ENCODE assay signal across 29 cellular contexts in the genomic region with DNA sequence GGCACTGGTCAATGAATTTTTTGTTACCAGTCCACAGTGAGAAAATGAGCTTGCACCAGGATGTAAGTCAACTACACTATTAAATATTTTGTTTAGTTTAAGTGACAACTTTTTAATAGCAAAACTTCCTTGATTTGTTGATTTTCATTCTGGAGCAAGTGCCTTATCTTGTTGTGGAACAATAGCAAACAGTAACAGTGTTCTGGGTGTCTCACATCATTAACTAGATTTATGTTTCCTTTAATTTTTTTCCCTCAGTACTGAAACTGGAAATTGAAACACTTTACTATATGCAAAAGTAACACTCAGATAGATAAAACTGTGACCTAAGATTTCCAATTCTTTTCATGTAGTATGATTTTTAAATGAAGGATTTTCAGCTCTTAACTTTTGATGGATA.
"Had no signal": no experiment of that assay in that cellular context is flagged by ENCODE, and none has a peak within 500 bp of the region (broad histone marks: within the 10 kb centered on the region; RNA-seq: fewer than 3 reads in every experiment).

No MANE protein-coding gene starts in this region.

- H2AFZ ChIP-seq: neural progenitor cell had no signal

- H3K9ac ChIP-seq: neural progenitor cell had no signal

- H3K4me1 ChIP-seq: left ventricle myocardium inferior, testis, thyroid gland had no signal

- H3K9me3 Mint-ChIP-seq: naive B cell, natural killer cell, nephron progenitor cell, neural progenitor cell had no signal

- H3K36me3 ChIP-seq: neural progenitor cell, ovary, stomach, thyroid gland, transverse colon, upper lobe of left lung, vagina had no signal

- H3K9me3 ChIP-seq: left ventricle myocardium inferior, neutrophil, ovary, stomach, testis, thyroid gland, transverse colon, upper lobe of left lung, vagina had no signal

- H3K36me3 Mint-ChIP-seq: natural killer cell had no signal

- H3K4me3 ChIP-seq: left ventricle myocardium inferior, lung, neural progenitor cell, ovary, skin epidermis, stomach, testis, thyroid gland, transverse colon, upper lobe of left lung, vagina had no signal

- DNase-seq: islet precursor cell; left ventricle myocardium inferior; mesendoderm; naive B cell; natural killer cell; nephron progenitor cell; occipital lobe; ovary; retina; right cardiac atrium; stimulated activated CD4-positive, alpha-beta T cell treated with anti-CD3 and anti-CD28 coated beads, Interleukin-12 subunit alpha, Interleukin-12 subunit beta, amount 100 ng/mL, for 4 hours; stimulated activated CD4-positive, alpha-beta T cell treated with anti-CD3 and anti-CD28 coated beads, Interleukin-15, amount 100 ng/mL, for 24 hours; stimulated activated CD4-positive, alpha-beta T cell treated with anti-CD3 and anti-CD28 coated beads, Interleukin-2, amount 100 ng/mL, for 24 hours; stimulated activated CD4-positive, alpha-beta T cell treated with anti-CD3 and anti-CD28 coated beads, Interleukin-4, amount 100 ng/mL, for 1 hour; stimulated activated naive B cell treated with anti-CD40 and anti-IgM and Interleukin-4, amounts not matched to agents 10 μg/mL and 1 μg/mL and 100 μg/mL, for 72 hours; stimulated activated naive CD8-positive, alpha-beta T cell treated with anti-CD3 and anti-CD28 coated beads, Interleukin-15, Interleukin-2, amounts not matched to agents 100 U/mL and 50 U/mL, for 24 hours; stomach; testis; thyroid gland; transverse colon; upper lobe of left lung had no signal

- ATAC-seq: natural killer cell; right cardiac atrium; sciatic nerve; stimulated activated naive B cell treated with anti-CD40 and anti-IgM and Interleukin-4, amounts not matched to agents 10 μg/mL and 1 μg/mL and 100 μg/mL, for 72 hours; stimulated activated naive CD8-positive, alpha-beta T cell treated with anti-CD3 and anti-CD28 coated beads, Interleukin-15, Interleukin-2, amounts not matched to agents 100 U/mL and 50 U/mL, for 24 hours had no signal

- H3K27ac Mint-ChIP-seq: mesothelial cell of epicardium; natural killer cell; nephron progenitor cell; neural progenitor cell; progenitor cell of endocrine pancreas; stimulated activated naive B cell treated with anti-CD40 and anti-IgM and Interleukin-4, amounts not matched to agents 10 μg/mL and 1 μg/mL and 100 μg/mL, for 72 hours had no signal

- H3K27me3 Mint-ChIP-seq: naive B cell; progenitor cell of endocrine pancreas; stimulated activated naive B cell treated with anti-CD40 and anti-IgM and Interleukin-4, amounts not matched to agents 10 μg/mL and 1 μg/mL and 100 μg/mL, for 72 hours had no signal

- H3K27me3 ChIP-seq: neural progenitor cell, neutrophil, ovary, stomach, testis, thyroid gland, transverse colon, upper lobe of left lung, vagina had no signal

- H3K27ac ChIP-seq: left ventricle myocardium inferior, neural progenitor cell, neutrophil, ovary, skin epidermis, testis, thyroid gland, transverse colon, upper lobe of left lung, vagina had no signal

- H3K4me3 Mint-ChIP-seq: mesothelial cell of epicardium; naive B cell; natural killer cell; nephron progenitor cell; neural progenitor cell; stimulated activated naive B cell treated with anti-CD40 and anti-IgM and Interleukin-4, amounts not matched to agents 10 μg/mL and 1 μg/mL and 100 μg/mL, for 72 hours had no signal

- H3K4me2 ChIP-seq: neural progenitor cell had no signal
